ENCODE assay signal across 16 cellular contexts in genomic region chr5:67623078-67623477, GRCh38.
DNase-seq lines count a peak whose midpoint lies in the region.
"Had no signal": no experiment of that assay in that cellular context is flagged by ENCODE, and none has a peak within 500 bp of the region (broad histone marks: within the 10 kb centered on the region; RNA-seq: fewer than 3 reads in every experiment).

No MANE protein-coding gene starts in this region.

- peak; percentile 37 for DNase-seq in NCI-H2171 treated with DMSO at 0.1 percent for 48 hours (lab: John Stamatoyannopoulos, UW)
- DNase-seq in NCI-H2171 (lab: John Stamatoyannopoulos, UW) = no peak
- peak; percentile 5 for DNase-seq in NCI-H1436 (lab: John Stamatoyannopoulos, UW)
- peak; percentile 25 for DNase-seq in NCI-H82 treated with DMSO at 0.1 percent for 48 hours (lab: John Stamatoyannopoulos, UW; ENCODE audit: unreplicated experiment)
- DNase-seq in retina = peak; percentile 40
- DNase-seq in amniotic stem cell (lab: John Stamatoyannopoulos, UW) = no peak
- DNase-seq in AG20443 (ENCODE audit: low spot score) = no peak
- DNase-seq: 8988T; CD8-positive, alpha-beta T cell; DMS 273 treated with DMSO at 0.1 percent for 48 hours; DMS53; DND-41; EL; GOT3; H7; HFFc6 had no signal

Comparison
In these comparisons a context has a peak if more than half of its experiments do, and no peak if none do; other contexts are left out.
1. DNase-seq: peak in NCI-H2171 treated with DMSO at 0.1 percent for 48 hours (single experiment), NCI-H1436 (single experiment), NCI-H82 treated with DMSO at 0.1 percent for 48 hours (single experiment) and retina (single experiment); none in NCI-H2171 (single experiment), amniotic stem cell (single experiment) and AG20443 (single experiment).